In genomic region chr1:53833393-53833792, GRCh38 we compare ENCODE assay signal across 18 cellular contexts. TPM values are rescaled to one million over a fixed set of nuclear protein-coding genes. Genes with fewer than 3 reads are reported as not detected.
DNase-seq lines count a peak whose midpoint lies in the region; ATAC-seq, FAIRE-seq and TF ChIP-seq lines count a peak whose summit lies in the region.
"Had no signal": no experiment of that assay in that cellular context is flagged by ENCODE, and none has a peak within 500 bp of the region (broad histone marks: within the 10 kb centered on the region; RNA-seq: fewer than 3 reads in every experiment).

No MANE protein-coding gene starts in this region.

- H2AFZ ChIP-seq in Karpas-422 (ENCODE audit: low read length), result no peak overlapping the region
- H2AFZ ChIP-seq in GM12878 (ENCODE audit: control insufficient read depth, low read depth, low read length), result no peak overlapping the region
- H2AFZ ChIP-seq: GM23248 had no signal

- no peak for TF ChIP-seq RAD21 in GM12878 (IDR thresholded peaks at IDR 0.05; ENCODE audit: insufficient read depth, low read depth, low read length)

- CTCF ChIA-PET in GM12878 (lab: Yijun Ruan, JAX), result interaction anchor here (1.1 to 3.2 kb wide), 3 partner anchors 12 to 27 kb away, joined by 3 to 11 read pairs (median 3); no protein-coding TSS in a partner anchor

- H3K4me2 ChIP-seq in Karpas-422 (ENCODE audit: low read depth, low read length, poor library complexity, severe bottlenecking) (no peak overlapping the region), GM12878 (ENCODE audit: control insufficient read depth, insufficient read depth) (peak overlapping the region; percentile 22; the same call in 1 of the 2 replicates)

- peaks cover 38% of the 10 kb centered on the region for H3K36me3 Mint-ChIP-seq in activated CD4-positive, alpha-beta T cell treated with anti-CD3 and anti-CD28 coated beads, Interleukin-2, amount 10 ng/mL, durations not matched to agents 24 days and 14 days (ENCODE audit: low read depth)

- 78% methylated on average over 4 of the region's 4 CpGs for WGBS in GM12878 (ENCODE audit: insufficient coverage, insufficient replicate concordance, low lambda C conversion rate, missing lambda C conversion rate)

- no peak overlapping the region for H3K27ac Mint-ChIP-seq in activated CD4-positive, alpha-beta T cell treated with anti-CD3 and anti-CD28 coated beads, Interleukin-2, amount 10 ng/mL, durations not matched to agents 24 days and 14 days

- in situ Hi-C loops in GM12878 (cut with MboI), result no loop called here

- H3K36me3 ChIP-seq in Karpas-422 (ENCODE audit: insufficient read depth, low read length) (peaks cover 38% of the 10 kb centered on the region; the same call in 1 of the 2 replicates), GM12878 (ENCODE audit: control insufficient read depth in 2 of 2, insufficient read depth in 2 of 2, low read length in 1 of 2) (peaks cover 0 to 6% of the 10 kb centered on the region in 2 experiments)

- H4K20me1 ChIP-seq in Karpas-422 (ENCODE audit: insufficient read depth, low read depth, low read length) (no peaks in the 10 kb centered on the region), GM12878 (ENCODE audit: control insufficient read depth, insufficient read depth) (no peaks in the 10 kb centered on the region)

- H3K9ac ChIP-seq in Karpas-422 (ENCODE audit: low read length) (no peak overlapping the region), GM12878 (ENCODE audit: control insufficient read depth, insufficient read depth, low read length) (no peak overlapping the region)
- H3K9ac ChIP-seq: GM23248 had no signal

- H3K27me3 ChIP-seq in Karpas-422 (ENCODE audit: low read length), result no peaks in the 10 kb centered on the region
- H3K27me3 ChIP-seq in GM12878 (replicated peaks in 1 of 2; ENCODE audit: control insufficient read depth in 2 of 2, insufficient read depth in 2 of 2, low read length in 1 of 2), result no peaks in the 10 kb centered on the region

- no TSS peak for BruUV-seq in GM12878 (replicated peaks; lab: Mats Ljungman, UMichigan)

- TF ChIP-seq CTCF in GM12878 (IDR thresholded peaks at IDR 0.05 in 2 of 3, conservative IDR thresholded peaks at IDR 0.05 in 1 of 3; ENCODE audit: control insufficient read depth in 2 of 3, extremely low read depth in 1 of 3, insufficient read depth in 1 of 3, low read depth in 3 of 3, low read length in 3 of 3), result no peak

- FAIRE-seq in GM12891 (lab: Jason Lieb, UNC) (no peak), GM12878 (lab: Jason Lieb, UNC) (no peak)
- FAIRE-seq: G401.6, GM18507, H1 had no signal

- DNase-seq in GM12891 (ENCODE audit: insufficient read length, low spot score) (no peak), Karpas-422 (no peak), GM12878 (ENCODE audit: low read depth, low spot score) (no peak), pons (ENCODE audit: low spot score) (no peak)
- no peak for DNase-seq in activated CD4-positive, alpha-beta T cell treated with anti-CD3 and anti-CD28 coated beads, Interleukin-2, amount 10 ng/mL, durations not matched to agents 24 days and 14 days
- DNase-seq in stimulated activated CD4-positive, alpha-beta T cell treated with anti-CD3 and anti-CD28 coated beads, Interleukin-4, amount 100 ng/mL, for 1 hour, result no peak
- DNase-seq: C1 segment of cervical spinal cord; Calu3; CD4-positive, alpha-beta memory T cell; COR-L47; DMS53; DMS79 treated with DMSO at 0.1 percent for 48 hours; GM23248; H7; HCEC 1CT had no signal

- H3K4me1 ChIP-seq in Karpas-422 (ENCODE audit: low read length) (peaks cover 50% of the 10 kb centered on the region), GM12878 (ENCODE audit: control insufficient read depth, insufficient read depth, low read length) (peaks cover 7% of the 10 kb centered on the region; the same call in 1 of the 2 replicates)

- no peak for TF ChIP-seq EP300 in GM12878 (IDR thresholded peaks at IDR 0.05; ENCODE audit: borderline replicate concordance in 1 of 2, control insufficient read depth in 1 of 2, low read depth in 2 of 2, low read length in 2 of 2)

- no peaks in the 10 kb centered on the region for H3K9me3 ChIP-seq in Karpas-422 (ENCODE audit: low read length)
- no peaks in the 10 kb centered on the region for H3K9me3 ChIP-seq in GM12878 (replicated peaks; ENCODE audit: control insufficient read depth, insufficient read depth, low read length)

- H3K9me3 Mint-ChIP-seq in activated CD4-positive, alpha-beta T cell treated with anti-CD3 and anti-CD28 coated beads, Interleukin-2, amount 10 ng/mL, durations not matched to agents 24 days and 14 days, result no peaks in the 10 kb centered on the region
- H3K9me3 Mint-ChIP-seq: CD4-positive, alpha-beta memory T cell had no signal

- no peaks in the 10 kb centered on the region for H3K9me2 ChIP-seq in Karpas-422 (replicated peaks; ENCODE audit: insufficient read depth, low read length)

- no peaks in the 10 kb centered on the region for H3K27me3 Mint-ChIP-seq in activated CD4-positive, alpha-beta T cell treated with anti-CD3 and anti-CD28 coated beads, Interleukin-2, amount 10 ng/mL, durations not matched to agents 24 days and 14 days
- H3K27me3 Mint-ChIP-seq: CD4-positive, alpha-beta memory T cell had no signal

- POLR2A ChIA-PET in GM12878 (lab: Charles Lee), result interaction anchor here (1.3 to 2.7 kb wide), 2 partner anchors 7 to 10 kb away, joined by 4 to 11 read pairs; no protein-coding TSS in a partner anchor

- no peak for ATAC-seq in GM12878

- RAD21 ChIA-PET in GM12878 (lab: Charles Lee; ENCODE audit: unreplicated experiment), result interaction anchor here (1.4 kb wide), 1 partner anchor 112 kb away, joined by 3 read pairs; the partner anchor contains the start of gene IFT25

- H3K4me1 Mint-ChIP-seq in activated CD4-positive, alpha-beta T cell treated with anti-CD3 and anti-CD28 coated beads, Interleukin-2, amount 10 ng/mL, durations not matched to agents 24 days and 14 days, result peaks cover 16% of the 10 kb centered on the region

- SMC1A ChIA-PET in GM12878 (lab: Charles Lee; ENCODE audit: uncharacterized antibody, unreplicated experiment), result interaction anchor here (0.7 to 3.6 kb wide), 2 partner anchors 12 to 1246 kb away, joined by 4 to 18 read pairs; no protein-coding TSS in a partner anchor

- intact Hi-C loops in GM12878 (cut with micrococcal nuclease; ENCODE audit: unreplicated experiment), result no loop called here
- intact Hi-C loops in activated CD4-positive, alpha-beta T cell treated with anti-CD3 and anti-CD28 coated beads, Interleukin-2, amount 10 ng/mL, durations not matched to agents 24 days and 14 days (cut with micrococcal nuclease), result no loop called here

- TF ChIP-seq POLR2A in GM12891 (IDR thresholded peaks at IDR 0.05; ENCODE audit: low read depth, low read length) (no peak), GM12878 (IDR thresholded peaks at IDR 0.05; ENCODE audit: low read depth, low read length) (no peak)

- H3K4me3 Mint-ChIP-seq in activated CD4-positive, alpha-beta T cell treated with anti-CD3 and anti-CD28 coated beads, Interleukin-2, amount 10 ng/mL, durations not matched to agents 24 days and 14 days, result no peak overlapping the region
- H3K4me3 Mint-ChIP-seq: CD4-positive, alpha-beta memory T cell had no signal

- H3K4me3 ChIP-seq in Karpas-422 (ENCODE audit: low read length), result no peak overlapping the region
- no peak overlapping the region for H3K4me3 ChIP-seq in GM12878
- H3K4me3 ChIP-seq: GM23248 had no signal

- H3K27ac ChIP-seq in Karpas-422 (ENCODE audit: low read length) (peak overlapping the region; percentile 6; the same call in 1 of the 2 replicates), GM12878 (ENCODE audit: control insufficient read depth, insufficient read depth) (no peak overlapping the region)
- H3K27ac ChIP-seq: GM23248 had no signal

- H3K79me2 ChIP-seq in Karpas-422 (ENCODE audit: low read length) (peaks cover 81% of the 10 kb centered on the region), GM12878 (ENCODE audit: control insufficient read depth, insufficient read depth, low read length) (peaks cover 63% of the 10 kb centered on the region)

RNA-seq across cellular contexts. Expression of gene NDC1, which starts 4.7 kb away (rescaled TPM):
- 14.6 TPM for polyA plus RNA-seq in GM12891 (2012; ENCODE audit: low read depth, missing spikeins)
- total RNA-seq in Karpas-422 (2014; rRNA removed; shearing (Covaris generic); ENCODE audit: low replicate concordance), result 36.7 and 130 TPM in 2 replicates
- total RNA-seq in GM12878 (2013; cell fraction: nucleolus; rRNA removed), result 41.4 and 46.7 TPM in 2 replicates
- total RNA-seq in GM12878 (2014; rRNA removed), result 53.0 and 59.6 TPM in 2 replicates
- total RNA-seq in GM12878 (2014; rRNA removed; fragmentation: Illumina TruSeq; extraction: Trizol), result 44.7 and 47.8 TPM in 2 replicates
- total RNA-seq in GM12878 (2021), result 39.4 and 46.5 TPM in 2 replicates
- polyA plus RNA-seq in GM12878 (2011; ENCODE audit: low read depth), result 11.2 TPM
- polyA plus RNA-seq in GM12878 (2011; rRNA removed), result 77.6 and 82.2 TPM in 2 replicates
- polyA plus RNA-seq in GM12878 (2011; cell fraction: cytosol; rRNA removed), result 40.5 and 46.2 TPM in 2 replicates
- polyA plus RNA-seq in GM12878 (2011; cell fraction: nucleus; rRNA removed), result 22.8 and 23.7 TPM in 2 replicates
- 15.8 and 19.8 TPM in 2 replicates for polyA plus RNA-seq in GM12878 (2012)
- 46.1 and 54.2 TPM in 2 replicates for polyA plus RNA-seq in GM12878 (2014; fragmentation: Illumina TruSeq; extraction: Trizol)
- 10 to 100 TPM; 20.2 to 24.9 TPM for polyA plus RNA-seq in GM12878 (2014; fragmentation: Nextera tagmentation; extraction: Ambion mirVana)
- polyA plus RNA-seq in GM12878 (2014; rRNA removed), result 29.6 and 37.6 TPM in 2 replicates
- 10 to 100 TPM; 52.4 to 54.2 TPM for polyA plus RNA-seq in GM12878 (2016; fragmentation: Nextera tagmentation; extraction: Ambion mirVana)
- polyA minus RNA-seq in GM12878 (2011; rRNA and poly(A)+ RNA removed), result 88.5 and 119 TPM in 2 replicates
- 30.4 and 31.0 TPM in 2 replicates for polyA minus RNA-seq in GM12878 (2011; cell fraction: cytosol; rRNA and poly(A)+ RNA removed)
- polyA minus RNA-seq in GM12878 (2011; cell fraction: nucleus; rRNA and poly(A)+ RNA removed), result 17.9 and 19.5 TPM in 2 replicates
- 39.7 and 40.8 TPM in 2 replicates for total RNA-seq in activated CD4-positive, alpha-beta T cell treated with anti-CD3 and anti-CD28 coated beads, Interleukin-2, amount 10 ng/mL, durations not matched to agents 24 days and 14 days

RNA-seq across cellular contexts. Expression of gene YIPF1, which starts 56.2 kb away (rescaled TPM):
- polyA plus RNA-seq in GM12891 (2012; ENCODE audit: low read depth, missing spikeins), result 13.1 TPM
- total RNA-seq in Karpas-422 (2014; rRNA removed; shearing (Covaris generic); ENCODE audit: low replicate concordance), result 46.5 and 87.4 TPM in 2 replicates
- total RNA-seq in GM12878 (2013; cell fraction: nucleolus; rRNA removed), result 13.8 and 15.5 TPM in 2 replicates
- total RNA-seq in GM12878 (2014; rRNA removed), result 20.4 and 24.6 TPM in 2 replicates
- total RNA-seq in GM12878 (2014; rRNA removed; fragmentation: Illumina TruSeq; extraction: Trizol), result 17.1 and 20.6 TPM in 2 replicates
- 13.5 and 14.5 TPM in 2 replicates for total RNA-seq in GM12878 (2021)
- 17.5 TPM for polyA plus RNA-seq in GM12878 (2011; ENCODE audit: low read depth)
- polyA plus RNA-seq in GM12878 (2011; rRNA removed), result 36.0 and 36.3 TPM in 2 replicates
- 30.2 and 33.3 TPM in 2 replicates for polyA plus RNA-seq in GM12878 (2011; cell fraction: cytosol; rRNA removed)
- 17.6 and 21.2 TPM in 2 replicates for polyA plus RNA-seq in GM12878 (2011; cell fraction: nucleus; rRNA removed)
- polyA plus RNA-seq in GM12878 (2012), result 12.5 and 12.8 TPM in 2 replicates
- polyA plus RNA-seq in GM12878 (2014; fragmentation: Illumina TruSeq; extraction: Trizol), result 23.4 and 30.2 TPM in 2 replicates
- polyA plus RNA-seq in GM12878 (2014; fragmentation: Nextera tagmentation; extraction: Ambion mirVana), result 10 to 100 TPM; 13.0 to 15.7 TPM
- polyA plus RNA-seq in GM12878 (2014; rRNA removed), result 16.6 and 17.7 TPM in 2 replicates
- polyA plus RNA-seq in GM12878 (2016; fragmentation: Nextera tagmentation; extraction: Ambion mirVana), result 10 to 100 TPM; 20.2 to 24.2 TPM
- 24.9 and 28.0 TPM in 2 replicates for polyA minus RNA-seq in GM12878 (2011; rRNA and poly(A)+ RNA removed)
- polyA minus RNA-seq in GM12878 (2011; cell fraction: cytosol; rRNA and poly(A)+ RNA removed), result 5.9 and 10.4 TPM in 2 replicates
- 7.3 and 7.4 TPM in 2 replicates for polyA minus RNA-seq in GM12878 (2011; cell fraction: nucleus; rRNA and poly(A)+ RNA removed)
- total RNA-seq in activated CD4-positive, alpha-beta T cell treated with anti-CD3 and anti-CD28 coated beads, Interleukin-2, amount 10 ng/mL, durations not matched to agents 24 days and 14 days, result 14.6 and 15.6 TPM in 2 replicates
